Comparison of ENCODE assay signal across 13 cellular contexts in the genomic region with DNA sequence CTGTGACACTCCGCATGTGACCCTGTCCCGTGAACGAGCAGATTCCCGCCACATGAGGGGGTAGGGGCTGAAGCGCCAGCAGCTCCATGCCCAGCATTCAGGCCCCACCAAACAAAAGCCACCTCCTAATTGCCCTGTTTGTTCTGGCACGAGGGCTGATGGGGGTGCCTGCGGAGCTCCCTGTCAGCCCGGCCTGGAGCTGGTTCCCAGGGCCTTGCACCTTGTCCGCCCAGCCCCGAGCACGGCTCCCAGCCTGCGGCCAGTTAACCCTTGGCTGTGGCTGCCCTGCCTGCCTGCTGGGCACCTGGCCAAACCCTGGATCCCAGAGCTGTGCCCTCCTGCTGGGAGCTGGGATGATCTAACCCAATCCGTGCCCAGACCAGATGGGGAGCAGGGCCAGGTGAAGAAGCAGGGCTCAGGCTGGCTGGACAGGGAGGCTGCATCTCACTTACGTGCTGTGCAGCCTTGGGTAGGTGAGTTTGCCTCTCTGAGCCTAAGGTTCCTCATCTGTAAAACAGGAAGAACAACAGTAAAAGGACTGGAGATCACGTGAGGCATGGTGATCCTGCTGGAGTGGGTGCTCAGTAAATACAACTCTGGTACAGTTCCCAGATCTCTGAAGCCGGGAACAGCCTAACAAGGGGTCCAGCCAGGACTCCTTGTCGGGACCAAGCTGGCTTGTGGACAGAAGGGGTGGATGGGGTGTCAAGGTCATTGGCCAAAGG.
DNase-seq lines count a peak whose midpoint lies in the region; ATAC-seq, FAIRE-seq and TF ChIP-seq lines count a peak whose summit lies in the region.
"Had no signal": no experiment of that assay in that cellular context is flagged by ENCODE, and none has a peak within 500 bp of the region (broad histone marks: within the 10 kb centered on the region; RNA-seq: fewer than 3 reads in every experiment).

No MANE protein-coding gene starts in this region.

- no peak overlapping the region for H3K4me3 Mint-ChIP-seq in activated CD4-positive, alpha-beta memory T cell treated with anti-CD3 and anti-CD28 coated beads for 36 hours
- H3K4me3 Mint-ChIP-seq: T-helper 1 cell treated with Interleukin-12 subunit alpha and Interleukin-12 subunit beta and Interleukin-4 antibody, amounts not matched to agents 30 μg/mL and 1 μg/mL, for 36 hours had no signal

- in situ Hi-C loops in G401 (cut with HindIII; ENCODE audit: low sequenced_read_pairs) = no loop called here

- peak; percentile 42 to 66 (median 53) for ATAC-seq in pancreas
- no peak for ATAC-seq in HG02759 (IDR thresholded peaks at IDR 0.05; ENCODE audit: unreplicated experiment)

- no peak overlapping the region for H3K4me3 ChIP-seq in pancreas
- no peak overlapping the region for H3K4me3 ChIP-seq in Peyer's patch

- no peaks in the 10 kb centered on the region for H3K27me3 Mint-ChIP-seq in activated CD4-positive, alpha-beta memory T cell treated with anti-CD3 and anti-CD28 coated beads for 36 hours

- CTCF ChIA-PET in activated CD4-positive, alpha-beta memory T cell treated with anti-CD3 and anti-CD28 coated beads for 36 hours (lab: Charles Lee) = interaction anchor here (11.0 kb wide), 1 partner anchor 156 kb away, joined by 144 read pairs; no protein-coding TSS in a partner anchor

- intact Hi-C loops in pancreas (cut with DNase I) = no loop called here
- intact Hi-C loops in activated CD4-positive, alpha-beta memory T cell treated with anti-CD3 and anti-CD28 coated beads for 36 hours (cut with micrococcal nuclease) = no loop called here

- no peaks in the 10 kb centered on the region for H3K9me3 ChIP-seq in pancreas
- H3K9me3 ChIP-seq in Peyer's patch = no peaks in the 10 kb centered on the region

- H3K36me3 ChIP-seq in pancreas (no peaks in the 10 kb centered on the region), Peyer's patch (no peaks in the 10 kb centered on the region)

- no peaks in the 10 kb centered on the region for H3K9me3 Mint-ChIP-seq in activated CD4-positive, alpha-beta memory T cell treated with anti-CD3 and anti-CD28 coated beads for 36 hours
- H3K9me3 Mint-ChIP-seq: activated T-helper 2 cell treated with anti-CD3 and anti-CD28 coated beads, Interferon-gamma antibody, Interleukin-2, Interleukin-4, amounts not matched to agents 10 μg/mL and 5 μg/mL and 100 μg/mL, durations not matched to agents 14 hours and 24 hours and 36 hours had no signal

- TF ChIP-seq CTCF in pancreas (IDR thresholded peaks at IDR 0.05) = no peak
- no peak for TF ChIP-seq CTCF in Peyer's patch (IDR thresholded peaks at IDR 0.05)

- peaks cover 18 to 31% (median 21%) of the 10 kb centered on the region in 3 donors for H3K4me1 ChIP-seq in pancreas
- peaks cover 0 to 20% (median 0%) of the 10 kb centered on the region in 4 donors for H3K4me1 ChIP-seq in Peyer's patch

- H3K27me3 ChIP-seq in pancreas = no peaks in the 10 kb centered on the region
- H3K27me3 ChIP-seq in Peyer's patch = no peaks in the 10 kb centered on the region

- no peak for FAIRE-seq in pancreas (lab: Jason Lieb, UNC)
- FAIRE-seq: endothelial cell of umbilical vein had no signal

- H3K27ac ChIP-seq in pancreas = peak overlapping the region; percentile 25 to 85 (median 72)
- H3K27ac ChIP-seq in Peyer's patch = no peak overlapping the region

- DNase-seq in G401 (ENCODE audit: low spot score) = peak; percentile 43
- peak; percentile 68 for DNase-seq in NCI-H69 (lab: John Stamatoyannopoulos, UW)
- DNase-seq in foreskin melanocyte = peak; percentile 74
- DNase-seq in pancreas = peak; percentile 49 to 89 (median 72)
- no peak for DNase-seq in activated CD4-positive, alpha-beta memory T cell treated with anti-CD3 and anti-CD28 coated beads for 36 hours
- DNase-seq in Peyer's patch = no peak
- DNase-seq in T-helper 1 cell = no peak
- DNase-seq: NCI-H226; stimulated activated CD4-positive, alpha-beta T cell treated with anti-CD3 and anti-CD28 coated beads, Interleukin-4, amount 100 ng/mL, for 24 hours had no signal

- no peaks in the 10 kb centered on the region for H3K36me3 Mint-ChIP-seq in activated CD4-positive, alpha-beta memory T cell treated with anti-CD3 and anti-CD28 coated beads for 36 hours

- peaks cover 24% of the 10 kb centered on the region for H3K4me1 Mint-ChIP-seq in activated CD4-positive, alpha-beta memory T cell treated with anti-CD3 and anti-CD28 coated beads for 36 hours (ENCODE audit: low read depth)

- POLR2A ChIA-PET in activated CD4-positive, alpha-beta memory T cell treated with anti-CD3 and anti-CD28 coated beads for 36 hours (lab: Charles Lee) = interaction anchor here (0.6 kb wide), 1 partner anchor 116 kb away, joined by 4 read pairs; no protein-coding TSS in a partner anchor

- no peak for TF ChIP-seq POLR2A in Peyer's patch (IDR thresholded peaks at IDR 0.05)

- no peak overlapping the region for H3K27ac Mint-ChIP-seq in activated CD4-positive, alpha-beta memory T cell treated with anti-CD3 and anti-CD28 coated beads for 36 hours
- H3K27ac Mint-ChIP-seq: activated T-helper 2 cell treated with anti-CD3 and anti-CD28 coated beads, Interferon-gamma antibody, Interleukin-2, Interleukin-4, amounts not matched to agents 10 μg/mL and 5 μg/mL and 100 μg/mL, durations not matched to agents 14 hours and 24 hours and 36 hours; T-helper 1 cell treated with Interleukin-12 subunit alpha and Interleukin-12 subunit beta and Interleukin-4 antibody, amounts not matched to agents 30 μg/mL and 1 μg/mL, for 36 hours had no signal

- 22 to 26% methylated on average over 17 of the region's 17 CpGs for WGBS in pancreas, 2 donors

Comparison
In these comparisons a context has a peak if more than half of its experiments do, and no peak if none do; other contexts are left out.
1. DNase-seq: peak in G401 (single experiment), NCI-H69 (single experiment), foreskin melanocyte (single experiment) and pancreas (6 of 6); none in activated CD4-positive, alpha-beta memory T cell treated with anti-CD3 and anti-CD28 coated beads for 36 hours (single experiment), Peyer's patch (0 of 3) and T-helper 1 cell (0 of 5).
2. H3K27ac ChIP-seq: peak in pancreas (4 of 4); none in Peyer's patch (0 of 4).